Comparison of ENCODE assay signal across 8 cellular contexts in the genomic region with DNA sequence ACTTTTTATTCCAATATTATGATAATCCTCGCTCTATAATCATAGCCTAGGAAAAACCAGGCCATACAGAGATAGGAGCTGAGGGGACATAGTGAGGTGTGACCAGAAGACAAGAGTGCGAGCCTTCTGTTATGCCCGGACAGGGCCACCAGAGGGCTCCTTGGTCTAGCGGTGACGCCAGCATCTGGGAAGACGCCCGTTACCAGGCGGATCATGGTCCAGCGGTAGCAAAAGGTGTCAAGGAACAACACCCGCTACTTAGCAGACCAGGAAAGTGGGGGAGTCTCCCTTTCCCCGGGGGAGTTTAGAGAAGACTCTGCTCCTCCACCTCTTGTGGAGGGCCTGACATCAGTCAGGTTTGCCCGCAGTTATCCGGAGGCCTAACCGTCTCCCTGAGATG. TPM values are rescaled to one million over a fixed set of nuclear protein-coding genes. Genes with fewer than 3 reads are reported as not detected.
DNase-seq lines count a peak whose midpoint lies in the region; ATAC-seq and TF ChIP-seq lines count a peak whose summit lies in the region.
"Not testable (repeated sequence)": the region's sequence is repeated elsewhere in the genome, so short reads cannot be mapped to it uniquely, and the experiment has no call there.
"Had no signal": no experiment of that assay in that cellular context is flagged by ENCODE, and none has a peak within 500 bp of the region (broad histone marks: within the 10 kb centered on the region; RNA-seq: fewer than 3 reads in every experiment).

No MANE protein-coding gene starts in this region.

- not testable (repeated sequence) for H3K4me3 ChIP-seq in GM23338; WERI-Rb-1 (ENCODE audit: low read depth, low read length); body of pancreas; neural progenitor cell; transverse colon

- H3K9ac ChIP-seq in neural progenitor cell = not testable (repeated sequence)

- H3K27me3 ChIP-seq in GM23338 (ENCODE audit: insufficient read depth); WERI-Rb-1 (ENCODE audit: insufficient read depth, low read depth, severe bottlenecking); body of pancreas; neural progenitor cell; transverse colon: not testable (repeated sequence)

- not testable (repeated sequence) for H3K9me2 ChIP-seq in GM23338 (ENCODE audit: insufficient read depth)

- H3F3A ChIP-seq in GM23338 (replicated peaks; ENCODE audit: low read depth) (peaks cover 50% of the 10 kb centered on the region), neural progenitor cell (ENCODE audit: low read depth) (peaks cover 29% of the 10 kb centered on the region)

- peaks cover 89% of the 10 kb centered on the region for H3K36me3 Mint-ChIP-seq in GM23338 (ENCODE audit: low read depth)
- H3K36me3 Mint-ChIP-seq in neural progenitor cell = peaks cover 36% of the 10 kb centered on the region

- H3K9me3 ChIP-seq in WERI-Rb-1 (ENCODE audit: severe bottlenecking); body of pancreas; neural progenitor cell (ENCODE audit: low read depth); transverse colon: not testable (repeated sequence)

- in situ Hi-C loops in transverse colon (cut with MboI; ENCODE audit: low pct_ligation_motif_present in 1 of 4, low pct_unique_long_range_greater_than_20kb in 1 of 4, low sequenced_read_pairs in 3 of 4) = not testable (repeated sequence)

- ATAC-seq in GM23338, body of pancreas: not testable (repeated sequence)

- H3K27ac Mint-ChIP-seq in GM23338, neural progenitor cell: not testable (repeated sequence)

- H3K36me3 ChIP-seq in GM23338 (ENCODE audit: insufficient read depth) = peaks cover 66% of the 10 kb centered on the region
- H3K36me3 ChIP-seq in WERI-Rb-1 = peaks cover 85% of the 10 kb centered on the region
- H3K36me3 ChIP-seq in body of pancreas (replicated peaks in 1 of 2; ENCODE audit: insufficient read depth in 1 of 2, low read depth in 2 of 2) = peaks cover 5 to 34% of the 10 kb centered on the region in 2 donors
- not testable (repeated sequence) for H3K36me3 ChIP-seq in neural progenitor cell
- H3K36me3 ChIP-seq in transverse colon = peaks cover 0 to 58% (median 31%) of the 10 kb centered on the region in 4 donors

- TF ChIP-seq EP300 in transverse colon (IDR thresholded peaks at IDR 0.05; ENCODE audit: low read depth) = not testable (repeated sequence)

- not testable (repeated sequence) for DNase-seq in GM23338 (ENCODE audit: low spot score); neural progenitor cell (ENCODE audit: low spot score)
- peak; percentile 60 for DNase-seq in WERI-Rb-1
- peak; percentile 50 to 58 (median 54) for DNase-seq in body of pancreas
- peak in 22 of 42 donors; percentile 15 to 58 (median 33) for DNase-seq in head of caudate nucleus
- peak; percentile 46 for DNase-seq in transverse colon

- not testable (repeated sequence) for H3K4me2 ChIP-seq in GM23338, neural progenitor cell

- H2AFZ ChIP-seq in GM23338; neural progenitor cell (replicated peaks): not testable (repeated sequence)

- peaks cover 14% of the 10 kb centered on the region for H3K79me2 ChIP-seq in GM23338 (replicated peaks; ENCODE audit: insufficient read depth)
- H3K79me2 ChIP-seq in neural progenitor cell (ENCODE audit: low read depth) = peaks cover 15% of the 10 kb centered on the region

- H3K27me3 Mint-ChIP-seq in GM23338 (ENCODE audit: insufficient read depth, low read depth, poor library complexity); neural progenitor cell (ENCODE audit: insufficient read depth, low read depth): not testable (repeated sequence)

- TF ChIP-seq CTCF in GM23338 (conservative IDR thresholded peaks at IDR 0.05; ENCODE audit: low read depth in 2 of 2) (peak; percentile 9 to 49; a peak in 2 of 4 replicates), body of pancreas (IDR thresholded peaks at IDR 0.05) (peak in 6 of 7 experiments; percentile 18 to 54 (median 45)), neural progenitor cell (IDR thresholded peaks at IDR 0.05) (peak; percentile 44), transverse colon (IDR thresholded peaks at IDR 0.05) (peak in 4 of 5 experiments; percentile 37 to 49 (median 44))
- TF ChIP-seq CTCF in WERI-Rb-1 (IDR thresholded peaks at IDR 0.05; ENCODE audit: low read depth, low read length) = not testable (repeated sequence)

- WGBS in body of pancreas, 2 donors = 39 to 80% methylated on average over 4 to 12 of the region's 14 CpGs
- WGBS in transverse colon (ENCODE audit: low coverage in 1 of 2), 2 donors = 64 to 89% methylated on average over 3 to 11 of the region's 14 CpGs

- H3K9me3 Mint-ChIP-seq in GM23338, neural progenitor cell: not testable (repeated sequence)

- not testable (repeated sequence) for H3K4me1 Mint-ChIP-seq in GM23338, neural progenitor cell

- not testable (repeated sequence) for TF ChIP-seq POLR2A in body of pancreas (IDR thresholded peaks at IDR 0.05); transverse colon (IDR thresholded peaks at IDR 0.05)

- not testable (repeated sequence) for H3K4me1 ChIP-seq in GM23338 (ENCODE audit: insufficient read depth); body of pancreas; neural progenitor cell; transverse colon

- not testable (repeated sequence) for H3K4me3 Mint-ChIP-seq in GM23338, neural progenitor cell

- H4K20me1 ChIP-seq in GM23338 (replicated peaks; ENCODE audit: insufficient read depth) = peaks cover 35% of the 10 kb centered on the region
- H4K20me1 ChIP-seq in neural progenitor cell (ENCODE audit: low read depth) = not testable (repeated sequence)

- not testable (repeated sequence) for H3K27ac ChIP-seq in GM23338 (ENCODE audit: low read depth); WERI-Rb-1; body of pancreas; neural progenitor cell; transverse colon

- intact Hi-C loops in body of pancreas (cut with DNase I); head of caudate nucleus (cut with DNase I); transverse colon (cut with DNase I; ENCODE audit: low total_unique reads): not testable (repeated sequence)

TF ChIP-seq in GM23338, 12 proteins besides CTCF, POLR2A, EP300 and RAD21:
- TF ChIP-seq CREB1 (CRISPR knock-in tag; IDR thresholded peaks at IDR 0.05; ENCODE audit: low read depth) = peak; percentile 58; the same call in 1 of the 2 replicates

RNA-seq across cellular contexts. Expression of a gene that starts 11.7 kb away (rescaled TPM):
- 83.0 and 85.9 TPM in 2 replicates for total RNA-seq in GM23338 (2014; rRNA removed; shearing (Covaris generic))
- 35.8 and 37.1 TPM in 2 replicates for polyA plus RNA-seq in GM23338 (2016; fragmentation: Nextera tagmentation; extraction: Ambion mirVana)
- 10 to 100 TPM; 15.0 to 35.6 TPM for total RNA-seq in body of pancreas
- total RNA-seq in neural progenitor cell (ENCODE audit: low replicate concordance) = 58.1 and 87.4 TPM in 2 replicates
- 100 to 1,000 TPM in 1 of 4 donors, 10 to 100 TPM in 3; 39.2 to 128 (median 62.7) TPM for total RNA-seq in transverse colon

RNA-seq across cellular contexts. Expression of a gene that starts 15.6 kb away (rescaled TPM):
- total RNA-seq in GM23338 (2014; rRNA removed; shearing (Covaris generic)) = 12.3 and 19.4 TPM in 2 replicates
- 6.6 and 8.2 TPM in 2 replicates for polyA plus RNA-seq in GM23338 (2016; fragmentation: Nextera tagmentation; extraction: Ambion mirVana)
- total RNA-seq in body of pancreas (1 to 10 TPM; 3.9 to 4.0 TPM), neural progenitor cell (ENCODE audit: low replicate concordance) (4.0 and 21.4 TPM in 2 replicates), transverse colon (1 to 10 TPM; 3.2 to 8.1 (median 4.9) TPM)

RNA-seq across cellular contexts. Expression of a gene that starts 22.4 kb away (rescaled TPM):
- 170 and 171 TPM in 2 replicates for total RNA-seq in GM23338 (2014; rRNA removed; shearing (Covaris generic))
- 254 and 257 TPM in 2 replicates for polyA plus RNA-seq in GM23338 (2016; fragmentation: Nextera tagmentation; extraction: Ambion mirVana)
- total RNA-seq in body of pancreas (100 to 1,000 TPM; 187 to 282 TPM), neural progenitor cell (ENCODE audit: low replicate concordance) (105 and 194 TPM in 2 replicates), transverse colon (100 to 1,000 TPM; 295 to 760 (median 327) TPM)

RNA-seq across cellular contexts. Expression of a gene that starts 24.3 kb away (rescaled TPM):
- not detected in 2 replicates for total RNA-seq in GM23338 (2014; rRNA removed; shearing (Covaris generic))
- polyA plus RNA-seq in GM23338 (2016; fragmentation: Nextera tagmentation; extraction: Ambion mirVana) = not detected in 2 replicates
- total RNA-seq in body of pancreas = not detected
- total RNA-seq in neural progenitor cell (ENCODE audit: low replicate concordance) = not detected in 2 replicates
- not detected for total RNA-seq in transverse colon
- total RNA-seq: Daoy, right atrium auricular region had no signal

RNA-seq across cellular contexts. Expression of a gene that starts 25.2 kb away (rescaled TPM):
- total RNA-seq in GM23338 (2014; rRNA removed; shearing (Covaris generic)) = 75.3 and 109 TPM in 2 replicates
- 89.5 and 90.4 TPM in 2 replicates for polyA plus RNA-seq in GM23338 (2016; fragmentation: Nextera tagmentation; extraction: Ambion mirVana)
- total RNA-seq in body of pancreas = 10 to 100 TPM; 13.2 to 22.8 TPM
- total RNA-seq in neural progenitor cell (ENCODE audit: low replicate concordance) = 62.9 and 99.6 TPM in 2 replicates
- total RNA-seq in transverse colon = 10 to 100 TPM; 18.3 to 75.2 (median 43.6) TPM
